Comparison of ENCODE assay signal across 35 cellular contexts in genomic region chr6:30901436-30901835, GRCh38. TPM values are rescaled to one million over a fixed set of nuclear protein-coding genes. Genes with fewer than 3 reads are reported as not detected.
"Had no signal": no experiment of that assay in that cellular context is flagged by ENCODE, and none has a peak within 500 bp of the region (broad histone marks: within the 10 kb centered on the region; RNA-seq: fewer than 3 reads in every experiment).

No MANE protein-coding gene starts in this region.

- H3K27me3 ChIP-seq: pancreas, sigmoid colon, spleen, suprapubic skin, tibial artery, upper lobe of right lung had no signal

- H3K9me3 Mint-ChIP-seq: immature natural killer cell; memory B cell; naive thymus-derived CD4-positive, alpha-beta T cell; natural killer cell treated with Interleukin-12 subunit alpha and Interleukin-12 subunit beta and Interleukin-15 and Interleukin-18, amount 100 ng/mL, for 72 hours; stimulated activated memory B cell treated with anti-CD40 and anti-IgM and Interleukin-4, amounts not matched to agents 10 μg/mL and 1 μg/mL and 100 μg/mL, for 72 hours had no signal

- H3K4me1 ChIP-seq: left ventricle myocardium inferior, pancreas, prostate gland, sigmoid colon, suprapubic skin, tibial artery, upper lobe of right lung had no signal

- H3K27ac Mint-ChIP-seq: immature natural killer cell; memory B cell; naive thymus-derived CD4-positive, alpha-beta T cell; natural killer cell treated with Interleukin-12 subunit alpha and Interleukin-12 subunit beta and Interleukin-15 and Interleukin-18, amount 100 ng/mL, for 72 hours; stimulated activated memory B cell treated with anti-CD40 and anti-IgM and Interleukin-4, amounts not matched to agents 10 μg/mL and 1 μg/mL and 100 μg/mL, for 72 hours had no signal

- H3K4me3 ChIP-seq: left ventricle myocardium inferior, mucosa of descending colon, pancreas, prostate gland, sigmoid colon, spleen, suprapubic skin, thoracic aorta, tibial artery, upper lobe of right lung had no signal

- DNase-seq: hypothalamus; immature natural killer cell; left ventricle myocardium inferior; midbrain; naive thymus-derived CD4-positive, alpha-beta T cell; nucleus accumbens; pancreas; retina; right cardiac atrium; sigmoid colon; small intestine; spleen; stimulated activated CD4-positive, alpha-beta T cell treated with anti-CD3 and anti-CD28 coated beads, Interleukin-2, amount 100 ng/mL, for 48 hours; stimulated activated CD4-positive, alpha-beta T cell treated with anti-CD3 and anti-CD28 coated beads, Interleukin-4, amount 100 ng/mL, for 4 hours; stimulated activated CD8-positive, alpha-beta memory T cell treated with anti-CD3 and anti-CD28 coated beads, Interleukin-4, amount 100 ng/mL, for 48 hours; stimulated activated naive CD4-positive, alpha-beta T cell treated with Interleukin-2 at 50 U/mL for 16 hours; tibial artery; upper lobe of right lung had no signal

- FAIRE-seq: islet of Langerhans, kidney, pancreas, small intestine, urothelium cell line had no signal

- H3K27ac ChIP-seq: left ventricle myocardium inferior, pancreas, prostate gland, sigmoid colon, spleen, suprapubic skin, thoracic aorta, tibial artery, upper lobe of right lung had no signal

- H3K9me3 ChIP-seq: left ventricle myocardium inferior, mucosa of descending colon, pancreas, prostate gland, sigmoid colon, spleen, suprapubic skin, thoracic aorta, tibial artery, upper lobe of right lung had no signal

- H3K4me3 Mint-ChIP-seq: immature natural killer cell; memory B cell; naive thymus-derived CD4-positive, alpha-beta T cell; natural killer cell treated with Interleukin-12 subunit alpha and Interleukin-12 subunit beta and Interleukin-15 and Interleukin-18, amount 100 ng/mL, for 72 hours; stimulated activated memory B cell treated with anti-CD40 and anti-IgM and Interleukin-4, amounts not matched to agents 10 μg/mL and 1 μg/mL and 100 μg/mL, for 72 hours had no signal

- H3K27me3 Mint-ChIP-seq: memory B cell; naive thymus-derived CD4-positive, alpha-beta T cell; natural killer cell treated with Interleukin-12 subunit alpha and Interleukin-12 subunit beta and Interleukin-15 and Interleukin-18, amount 100 ng/mL, for 72 hours; stimulated activated memory B cell treated with anti-CD40 and anti-IgM and Interleukin-4, amounts not matched to agents 10 μg/mL and 1 μg/mL and 100 μg/mL, for 72 hours had no signal

- H3K36me3 Mint-ChIP-seq: natural killer cell treated with Interleukin-12 subunit alpha and Interleukin-12 subunit beta and Interleukin-15 and Interleukin-18, amount 100 ng/mL, for 72 hours had no signal

- ATAC-seq: mucosa of descending colon; naive thymus-derived CD4-positive, alpha-beta T cell; natural killer cell treated with Interleukin-12 subunit alpha and Interleukin-12 subunit beta and Interleukin-15 and Interleukin-18, amount 100 ng/mL, for 72 hours; pancreas; right cardiac atrium; stimulated activated memory B cell treated with anti-CD40 and anti-IgM and Interleukin-4, amounts not matched to agents 10 μg/mL and 1 μg/mL and 100 μg/mL, for 72 hours; upper lobe of right lung had no signal

- H3K4me1 Mint-ChIP-seq: immature natural killer cell had no signal

RNA-seq across cellular contexts. Expression of gene SFTA2, which starts 30.5 kb away (rescaled TPM):
- total RNA-seq: left ventricle myocardium inferior; lung microvascular endothelial cell; mesenteric fat pad; mucosa of descending colon; myocyte; naive thymus-derived CD4-positive, alpha-beta T cell; natural killer cell treated with Interleukin-12 subunit alpha and Interleukin-12 subunit beta and Interleukin-15 and Interleukin-18, amount 100 ng/mL, for 72 hours; osteoblast; prostate gland; sigmoid colon; subcutaneous adipose tissue; suprapubic skin; thoracic aorta had no signal
- polyA plus RNA-seq: immature natural killer cell, neural cell, right cardiac atrium had no signal

RNA-seq across cellular contexts. Expression of gene MUCL3, which starts 39.3 kb away (rescaled TPM):
- total RNA-seq: left ventricle myocardium inferior; lower leg skin; lung microvascular endothelial cell; mesenteric fat pad; myocyte; naive thymus-derived CD4-positive, alpha-beta T cell; natural killer cell treated with Interleukin-12 subunit alpha and Interleukin-12 subunit beta and Interleukin-15 and Interleukin-18, amount 100 ng/mL, for 72 hours; osteoblast; prostate gland; right cardiac atrium; sigmoid colon; spleen; subcutaneous adipose tissue; suprapubic skin had no signal
- polyA plus RNA-seq: immature natural killer cell; naive thymus-derived CD4-positive, alpha-beta T cell; neural cell; right cardiac atrium had no signal
